Comparison of ENCODE assay signal across 15 cellular contexts in genomic region chr5:17238521-17239041, GRCh38. TPM values are rescaled to one million over a fixed set of nuclear protein-coding genes. Genes with fewer than 3 reads are reported as not detected.
DNase-seq lines count a peak whose midpoint lies in the region; ATAC-seq, FAIRE-seq and TF ChIP-seq lines count a peak whose summit lies in the region.
"Had no signal": no experiment of that assay in that cellular context is flagged by ENCODE, and none has a peak within 500 bp of the region (broad histone marks: within the 10 kb centered on the region; RNA-seq: fewer than 3 reads in every experiment).

No MANE protein-coding gene starts in this region.

- H3K9ac ChIP-seq in IMR-90 (ENCODE audit: low read depth, low read length) (no peak overlapping the region; the same call in 1 of the 2 replicates), GM12878 (ENCODE audit: control insufficient read depth, insufficient read depth, low read length) (no peak overlapping the region)

- no peak for TF ChIP-seq RAD21 in IMR-90 (IDR thresholded peaks at IDR 0.05; ENCODE audit: low read length)
- no peak for TF ChIP-seq RAD21 in GM12878 (IDR thresholded peaks at IDR 0.05; ENCODE audit: insufficient read depth, low read depth, low read length)

- DNase-seq in IMR-90 (peak; percentile 82), GM12878 (ENCODE audit: low read depth, low spot score) (no peak), kidney glomerular epithelial cell (lab: John Stamatoyannopoulos, UW) (peak; percentile 49), COLO668 (lab: John Stamatoyannopoulos, UW; ENCODE audit: unreplicated experiment) (no peak), NCI-H1930 (lab: John Stamatoyannopoulos, UW) (no peak), HK-2 (ENCODE audit: unreplicated experiment) (no peak)
- DNase-seq: activated naive CD4-positive, alpha-beta T cell; cortex of kidney; lower lobe of right lung; NCI-H1436; NCI-H82; testis had no signal

- dilution Hi-C loops in IMR-90 (cut with HindIII; ENCODE audit: low sequenced_read_pairs, unreplicated experiment): no loop called here

- RAD21 ChIA-PET in GM12878 (lab: Charles Lee; ENCODE audit: unreplicated experiment): interaction anchor here (1.2 kb wide), 1 partner anchor 22 kb away, joined by 5 read pairs; no protein-coding TSS in a partner anchor

- peaks cover 76% of the 10 kb centered on the region for H3K4me1 ChIP-seq in ACC112 (ENCODE audit: control insufficient read depth, insufficient read depth, low read length, unreplicated experiment)
- H3K4me1 ChIP-seq in IMR-90 (ENCODE audit: control insufficient read depth, insufficient read depth, low read length): peaks cover 24% of the 10 kb centered on the region
- H3K4me1 ChIP-seq in GM12878 (ENCODE audit: control insufficient read depth, insufficient read depth, low read length): no peaks in the 10 kb centered on the region
- H3K4me1 ChIP-seq: lower lobe of right lung, testis had no signal

- H3K79me1 ChIP-seq in IMR-90 (ENCODE audit: low read depth in 1 of 2, low read length in 2 of 2): peaks cover 5 to 69% of the 10 kb centered on the region in 2 experiments; a peak in 3 of 4 replicates

- H3K9me3 ChIP-seq in IMR-90 (ENCODE audit: control insufficient read depth, insufficient read depth, low read length): no peaks in the 10 kb centered on the region
- H3K9me3 ChIP-seq in GM12878 (replicated peaks; ENCODE audit: control insufficient read depth, insufficient read depth, low read length): no peaks in the 10 kb centered on the region
- H3K9me3 ChIP-seq: lower lobe of right lung, testis had no signal

- H3K18ac ChIP-seq in IMR-90 (ENCODE audit: low read depth, low read length): peak overlapping the region; percentile 90; the same call in 1 of the 2 replicates

- no peak for TF ChIP-seq CTCF in IMR-90 (conservative IDR thresholded peaks at IDR 0.05; ENCODE audit: low read depth, low read length)
- TF ChIP-seq CTCF in GM12878 (IDR thresholded peaks at IDR 0.05 in 2 of 3, conservative IDR thresholded peaks at IDR 0.05 in 1 of 3; ENCODE audit: control insufficient read depth in 2 of 3, extremely low read depth in 1 of 3, insufficient read depth in 1 of 3, low read depth in 3 of 3, low read length in 3 of 3): no peak

- peak overlapping the region; percentile 6 for H3K4me3 ChIP-seq in ACC112 (ENCODE audit: low read depth, low read length)
- H3K4me3 ChIP-seq in IMR-90 (ENCODE audit: insufficient read depth, low read depth, low read length): no peak overlapping the region
- H3K4me3 ChIP-seq in GM12878: no peak overlapping the region
- H3K4me3 ChIP-seq: lower lobe of right lung, testis had no signal

- H2BK20ac ChIP-seq in IMR-90 (ENCODE audit: low read depth, low read length): peak overlapping the region; percentile 62

- SMC1A ChIA-PET in GM12878 (lab: Charles Lee; ENCODE audit: uncharacterized antibody, unreplicated experiment): interaction anchor here (1.1 to 3.0 kb wide), 3 partner anchors 10 to 14 kb away, joined by 3 to 10 read pairs (median 7); no protein-coding TSS in a partner anchor

- no TSS peak for BruUV-seq in IMR-90 (replicated peaks; lab: Mats Ljungman, UMichigan)
- BruUV-seq in GM12878 (replicated peaks; lab: Mats Ljungman, UMichigan): no TSS peak

- no peaks in the 10 kb centered on the region for H3K27me3 ChIP-seq in ACC112 (ENCODE audit: insufficient read depth, low read length)
- H3K27me3 ChIP-seq in IMR-90 (ENCODE audit: control insufficient read depth, insufficient read depth, low read length): no peaks in the 10 kb centered on the region
- H3K27me3 ChIP-seq in GM12878 (replicated peaks in 1 of 2; ENCODE audit: control insufficient read depth in 2 of 2, insufficient read depth in 2 of 2, low read length in 1 of 2): no peaks in the 10 kb centered on the region
- H3K27me3 ChIP-seq: testis had no signal

- H3K14ac ChIP-seq in IMR-90 (replicated peaks; ENCODE audit: low read depth, low read length): peak overlapping the region; percentile 64

- H2AFZ ChIP-seq in ACC112 (ENCODE audit: low read length, unreplicated experiment) (no peak overlapping the region), IMR-90 (replicated peaks; ENCODE audit: low read length, poor library complexity) (no peak overlapping the region), GM12878 (ENCODE audit: control insufficient read depth, low read depth, low read length) (no peak overlapping the region)

- H2BK120ac ChIP-seq in IMR-90 (ENCODE audit: low read depth, low read length): peak overlapping the region; percentile 76

- H4K8ac ChIP-seq in IMR-90 (ENCODE audit: low read depth in 2 of 2, low read length in 2 of 2): peak overlapping the region in 1 of 2 experiments; percentile 64; a peak in 2 of 4 replicates

- in situ Hi-C loops in IMR-90 (cut with MboI; ENCODE audit: low sequenced_read_pairs) (no loop called here), GM12878 (cut with MboI) (loop anchor here (25.0 kb wide), 1 partner anchor 1499 kb away; no protein-coding TSS in a partner anchor)

- POLR2A ChIA-PET in IMR-90 (lab: Charles Lee; ENCODE audit: unreplicated experiment): no interaction called here
- POLR2A ChIA-PET in GM12878 (lab: Charles Lee): no interaction called here

- 0 out of 2 replicates have a peak overlapping the region, but pooled peaks have one; percentile 13 for H2AK5ac ChIP-seq in IMR-90 (ENCODE audit: low read depth, low read length)

- H3K4me2 ChIP-seq in IMR-90 (ENCODE audit: low read depth, low read length): peak overlapping the region; percentile 73
- H3K4me2 ChIP-seq in GM12878 (ENCODE audit: control insufficient read depth, insufficient read depth): no peak overlapping the region

- no peak for FAIRE-seq in GM12878 (lab: Jason Lieb, UNC)

- H4K20me1 ChIP-seq in IMR-90 (ENCODE audit: insufficient read depth, low read length) (peaks cover 74% of the 10 kb centered on the region), GM12878 (ENCODE audit: control insufficient read depth, insufficient read depth) (no peaks in the 10 kb centered on the region)

- peak overlapping the region; percentile 68 for H4K91ac ChIP-seq in IMR-90 (ENCODE audit: insufficient read depth, low read depth, low read length)

- H3K36me3 ChIP-seq in ACC112 (ENCODE audit: insufficient read depth, low read length) (peaks cover 21% of the 10 kb centered on the region), IMR-90 (ENCODE audit: control insufficient read depth, insufficient read depth, low read length) (peaks cover 7% of the 10 kb centered on the region; the same call in 1 of the 2 replicates), GM12878 (ENCODE audit: control insufficient read depth in 2 of 2, insufficient read depth in 2 of 2, low read length in 1 of 2) (peaks cover 0 to 2% of the 10 kb centered on the region in 2 experiments; a peak in 2 of 4 replicates)
- H3K36me3 ChIP-seq: lower lobe of right lung had no signal

- peaks cover 15% of the 10 kb centered on the region for H3K9me1 ChIP-seq in IMR-90 (ENCODE audit: insufficient read depth, low read length)

- CTCF ChIA-PET in IMR-90 (lab: Yijun Ruan, JAX): interaction anchor here (0.6 kb wide), 1 partner anchor 69 kb away, joined by 3 read pairs; no protein-coding TSS in a partner anchor
- CTCF ChIA-PET in GM12878 (lab: Yijun Ruan, JAX): interaction anchor here (0.6 to 1.0 kb wide), 4 partner anchors 13 to 548 kb away, joined by 3 to 5 read pairs (median 4); no protein-coding TSS in a partner anchor

- peak overlapping the region; percentile 81 for H3K4ac ChIP-seq in IMR-90 (ENCODE audit: low read depth, low read length)

- H2BK15ac ChIP-seq in IMR-90 (ENCODE audit: low read depth, low read length): peak overlapping the region; percentile 3; the same call in 1 of the 3 replicates

- TF ChIP-seq POLR2A in IMR-90 (IDR thresholded peaks at IDR 0.05; ENCODE audit: low read depth, low read length) (no peak), GM12878 (IDR thresholded peaks at IDR 0.05; ENCODE audit: low read depth, low read length) (no peak)

- intact Hi-C loops in IMR-90 (cut with micrococcal nuclease): loop anchor here (1.0 kb wide), 1 partner anchor 11 kb away; no protein-coding TSS in a partner anchor
- intact Hi-C loops in GM12878 (cut with micrococcal nuclease; ENCODE audit: unreplicated experiment): no loop called here

- TF ChIP-seq EP300 in GM12878 (IDR thresholded peaks at IDR 0.05; ENCODE audit: borderline replicate concordance in 1 of 2, control insufficient read depth in 1 of 2, low read depth in 2 of 2, low read length in 2 of 2): no peak

- peak overlapping the region; percentile 87 for H2BK5ac ChIP-seq in IMR-90 (ENCODE audit: low read depth, low read length, poor library complexity, severe bottlenecking)

- WGBS in IMR-90 (ENCODE audit: extremely low coverage in 2 of 2, insufficient read length in 1 of 2), 2 experiments: no CpG with 5 or more reads among the region's 6 CpGs
- 26% methylated on average over 6 of the region's 6 CpGs for WGBS in GM12878 (ENCODE audit: insufficient coverage, insufficient replicate concordance, low lambda C conversion rate, missing lambda C conversion rate)

- H3K79me2 ChIP-seq in ACC112 (ENCODE audit: control insufficient read depth, insufficient read depth, low read length, unreplicated experiment) (peaks cover 95% of the 10 kb centered on the region), GM12878 (ENCODE audit: control insufficient read depth, insufficient read depth, low read length) (peaks cover 18% of the 10 kb centered on the region)

- peak overlapping the region; percentile 30; the same call in 1 of the 2 replicates for H4K5ac ChIP-seq in IMR-90 (ENCODE audit: low read depth, low read length)

- peak overlapping the region; percentile 27; the same call in 1 of the 2 replicates for H3K56ac ChIP-seq in IMR-90 (ENCODE audit: extremely low read depth, insufficient read depth, low read length)

- H2AK9ac ChIP-seq in IMR-90 (replicated peaks; ENCODE audit: low read depth, low read length, poor library complexity): no peak overlapping the region

- ATAC-seq in IMR-90 (ENCODE audit: low read depth) (peak; percentile 44), GM12878 (no peak), GM18873 (IDR thresholded peaks at IDR 0.05; ENCODE audit: low FRiP score, unreplicated experiment) (no peak)
- ATAC-seq: lower lobe of right lung had no signal

- H3K23ac ChIP-seq in IMR-90 (ENCODE audit: low read depth, low read length): peak overlapping the region; percentile 63

- H3K27ac ChIP-seq in ACC112 (ENCODE audit: low read depth, low read length) (peak overlapping the region; percentile 92), IMR-90 (ENCODE audit: insufficient read depth, low read length) (peak overlapping the region; percentile 44), GM12878 (ENCODE audit: control insufficient read depth, insufficient read depth) (no peak overlapping the region)
- H3K27ac ChIP-seq: lower lobe of right lung, testis had no signal

RNA-seq across cellular contexts. Expression of gene BASP1, which starts 21.1 kb away (rescaled TPM):
- total RNA-seq in IMR-90 (2012; rRNA removed) (39.6 and 70.5 TPM in 2 replicates), GM12878 (2014; rRNA removed) (123 and 126 TPM in 2 replicates), GM12878 (2014; rRNA removed; fragmentation: Illumina TruSeq; extraction: Trizol) (68.8 and 73.9 TPM in 2 replicates), GM12878 (2021) (190 and 193 TPM in 2 replicates)
- polyA plus RNA-seq in IMR-90 (2012; rRNA removed) (103 and 121 TPM in 2 replicates), GM12878 (2011; rRNA removed) (158 and 181 TPM in 2 replicates), GM12878 (2014; fragmentation: Illumina TruSeq; extraction: Trizol) (159 and 169 TPM in 2 replicates), GM12878 (2014; fragmentation: Nextera tagmentation; extraction: Ambion mirVana) (10 to 100 TPM; 27.3 to 57.5 TPM), GM12878 (2014; rRNA removed) (185 and 209 TPM in 2 replicates), GM12878 (2016; fragmentation: Nextera tagmentation; extraction: Ambion mirVana) (10 to 100 TPM; 59.0 to 78.7 TPM)
- 112 and 166 TPM in 2 replicates for polyA plus RNA-seq in IMR-90 (2012; cell fraction: cytosol; rRNA removed)
- 48.2 and 69.4 TPM in 2 replicates for polyA plus RNA-seq in IMR-90 (2012; cell fraction: nucleus; rRNA removed; ENCODE audit: low replicate concordance)
- 26.2 and 27.4 TPM in 2 replicates for total RNA-seq in GM12878 (2013; cell fraction: nucleolus; rRNA removed)
- 50.3 TPM for polyA plus RNA-seq in GM12878 (2011; ENCODE audit: low read depth)
- polyA plus RNA-seq in GM12878 (2011; cell fraction: cytosol; rRNA removed): 95.6 and 98.7 TPM in 2 replicates
- 22.4 and 34.3 TPM in 2 replicates for polyA plus RNA-seq in GM12878 (2011; cell fraction: nucleus; rRNA removed)
- 66.9 and 79.5 TPM in 2 replicates for polyA plus RNA-seq in GM12878 (2012)
- 28.4 and 35.5 TPM in 2 replicates for polyA minus RNA-seq in GM12878 (2011; rRNA and poly(A)+ RNA removed)
- polyA minus RNA-seq in GM12878 (2011; cell fraction: cytosol; rRNA and poly(A)+ RNA removed): 26.5 and 29.0 TPM in 2 replicates
- polyA minus RNA-seq in GM12878 (2011; cell fraction: nucleus; rRNA and poly(A)+ RNA removed): 4.7 and 9.5 TPM in 2 replicates
- total RNA-seq: HT-29 had no signal

Comparison
In these comparisons a context has a peak if more than half of its experiments do, and no peak if none do; other contexts are left out.
1. DNase-seq: peak in IMR-90 (single experiment) and kidney glomerular epithelial cell (single experiment); none in GM12878 (single experiment), COLO668 (single experiment), NCI-H1930 (0 of 2) and HK-2 (single experiment).